In genomic region chr2:69297216-69297615, GRCh38 we compare ENCODE assay signal across 30 cellular contexts.
"Had no signal": no experiment of that assay in that cellular context is flagged by ENCODE, and none has a peak within 500 bp of the region (broad histone marks: within the 10 kb centered on the region; RNA-seq: fewer than 3 reads in every experiment).

No MANE protein-coding gene starts in this region.

- DNase-seq: activated CD4-positive, alpha-beta T cell treated with anti-CD3 and anti-CD28 coated beads, Interleukin-2, amount 10 ng/mL, durations not matched to agents 24 days and 14 days; activated CD4-positive, alpha-beta T cell treated with anti-CD3 and anti-CD28 coated beads, Interleukin-2, amount 50 U/mL, for 4 hours; activated CD8-positive, alpha-beta T cell treated with anti-CD3 and anti-CD28 coated beads for 36 hours; activated gamma-delta T cell; activated naive CD4-positive, alpha-beta T cell treated with Interleukin-2 at 50 U/mL for 16 hours; activated T-cell treated with anti-CD3 and anti-CD28 coated beads, Interleukin-2, amount 50 U/mL, for 1 hour; activated T-cell treated with anti-CD3 and anti-CD28 coated beads, Interleukin-2, amount 50 U/mL, for 72 hours; adrenal gland; body of pancreas; Kasumi-1; KG1; MG63; MV-4-11; NCI-H1092; NCI-H1436 treated with DMSO at 0.1 percent for 48 hours; NCI-H1694 treated with DMSO at 0.1 percent for 48 hours; NCI-H2029; NCI-H345; NCI-H524 treated with DMSO at 0.1 percent for 48 hours; SHP77; SJCRH30 had no signal

- H3K36me3 ChIP-seq: adrenal gland, breast epithelium, MG63, SJCRH30 had no signal

- H3K9me3 ChIP-seq: adrenal gland, body of pancreas, breast epithelium, MG63, SJCRH30 had no signal

- H3K27me3 ChIP-seq: adrenal gland, body of pancreas, breast epithelium, MG63, SJCRH30 had no signal

- H3K4me1 Mint-ChIP-seq: activated CD4-positive, alpha-beta T cell treated with anti-CD3 and anti-CD28 coated beads, Interleukin-2, amount 10 ng/mL, durations not matched to agents 24 days and 14 days; activated T-helper 17 cell treated with anti-CD3 and anti-CD28 coated beads, Interleukin-2, amount 50 U/mL, for 72 hours had no signal

- H3K36me3 Mint-ChIP-seq: activated naive CD4-positive, alpha-beta T cell treated with anti-CD3 and anti-CD28 coated beads, Interleukin-2, amount 50 U/mL, for 72 hours had no signal

- H3K4me3 Mint-ChIP-seq: activated CD4-positive, alpha-beta T cell treated with anti-CD3 and anti-CD28 coated beads, Interleukin-2, amount 10 ng/mL, durations not matched to agents 24 days and 14 days; activated CD8-positive, alpha-beta T cell treated with anti-CD3 and anti-CD28 coated beads for 36 hours; activated T-cell treated with anti-CD3 and anti-CD28 coated beads, Interleukin-2, amount 50 U/mL, for 72 hours; activated T-helper 17 cell treated with anti-CD3 and anti-CD28 coated beads, Interleukin-2, amount 50 U/mL, for 72 hours; T-helper 1 cell treated with Interleukin-12 subunit alpha and Interleukin-12 subunit beta and Interleukin-4 antibody, amounts not matched to agents 30 μg/mL and 1 μg/mL, for 36 hours; T-helper 2 cell treated with Interferon-gamma antibody and Interleukin-4, amounts not matched to agents 5 μg/mL and 100 μg/mL, for 36 hours had no signal

- H3K27ac Mint-ChIP-seq: activated CD4-positive, alpha-beta T cell treated with anti-CD3 and anti-CD28 coated beads, Interleukin-2, amount 10 ng/mL, durations not matched to agents 24 days and 14 days; activated CD8-positive, alpha-beta T cell treated with anti-CD3 and anti-CD28 coated beads for 36 hours; activated naive CD4-positive, alpha-beta T cell treated with anti-CD3 and anti-CD28 coated beads, Interleukin-2, amount 50 U/mL, for 72 hours; activated T-cell treated with anti-CD3 and anti-CD28 coated beads, Interleukin-2, amount 50 U/mL, for 72 hours; activated T-helper 17 cell treated with anti-CD3 and anti-CD28 coated beads, Interleukin-2, amount 50 U/mL, for 72 hours; T-helper 1 cell treated with Interleukin-12 subunit alpha and Interleukin-12 subunit beta and Interleukin-4 antibody, amounts not matched to agents 30 μg/mL and 1 μg/mL, for 36 hours; T-helper 2 cell treated with Interferon-gamma antibody and Interleukin-4, amounts not matched to agents 5 μg/mL and 100 μg/mL, for 36 hours had no signal

- H3K4me1 ChIP-seq: body of pancreas had no signal

- H3K4me3 ChIP-seq: adrenal gland, body of pancreas, breast epithelium, MG63, SJCRH30, SK-N-MC had no signal

- H3K9me3 Mint-ChIP-seq: activated CD4-positive, alpha-beta T cell treated with anti-CD3 and anti-CD28 coated beads, Interleukin-2, amount 10 ng/mL, durations not matched to agents 24 days and 14 days; activated CD8-positive, alpha-beta T cell treated with anti-CD3 and anti-CD28 coated beads for 36 hours; activated naive CD4-positive, alpha-beta T cell treated with anti-CD3 and anti-CD28 coated beads, Interleukin-2, amount 50 U/mL, for 72 hours; activated T-cell treated with anti-CD3 and anti-CD28 coated beads, Interleukin-2, amount 50 U/mL, for 72 hours; activated T-helper 17 cell treated with anti-CD3 and anti-CD28 coated beads, Interleukin-2, amount 50 U/mL, for 72 hours; T-helper 1 cell treated with Interleukin-12 subunit alpha and Interleukin-12 subunit beta and Interleukin-4 antibody, amounts not matched to agents 30 μg/mL and 1 μg/mL, for 36 hours; T-helper 2 cell treated with Interferon-gamma antibody and Interleukin-4, amounts not matched to agents 5 μg/mL and 100 μg/mL, for 36 hours had no signal

- FAIRE-seq: astrocyte, TTC549 had no signal

- H3K27ac ChIP-seq: adrenal gland, body of pancreas, SJCRH30, SK-N-MC had no signal

- ATAC-seq: activated CD8-positive, alpha-beta T cell treated with anti-CD3 and anti-CD28 coated beads for 36 hours; activated naive CD4-positive, alpha-beta T cell treated with anti-CD3 and anti-CD28 coated beads, Interleukin-2, amount 50 U/mL, for 72 hours; activated T-cell treated with anti-CD3 and anti-CD28 coated beads, Interleukin-2, amount 50 U/mL, for 72 hours; activated T-helper 17 cell treated with anti-CD3 and anti-CD28 coated beads, Interleukin-2, amount 50 U/mL, for 72 hours; body of pancreas; Panc1 had no signal
